In the genomic region with DNA sequence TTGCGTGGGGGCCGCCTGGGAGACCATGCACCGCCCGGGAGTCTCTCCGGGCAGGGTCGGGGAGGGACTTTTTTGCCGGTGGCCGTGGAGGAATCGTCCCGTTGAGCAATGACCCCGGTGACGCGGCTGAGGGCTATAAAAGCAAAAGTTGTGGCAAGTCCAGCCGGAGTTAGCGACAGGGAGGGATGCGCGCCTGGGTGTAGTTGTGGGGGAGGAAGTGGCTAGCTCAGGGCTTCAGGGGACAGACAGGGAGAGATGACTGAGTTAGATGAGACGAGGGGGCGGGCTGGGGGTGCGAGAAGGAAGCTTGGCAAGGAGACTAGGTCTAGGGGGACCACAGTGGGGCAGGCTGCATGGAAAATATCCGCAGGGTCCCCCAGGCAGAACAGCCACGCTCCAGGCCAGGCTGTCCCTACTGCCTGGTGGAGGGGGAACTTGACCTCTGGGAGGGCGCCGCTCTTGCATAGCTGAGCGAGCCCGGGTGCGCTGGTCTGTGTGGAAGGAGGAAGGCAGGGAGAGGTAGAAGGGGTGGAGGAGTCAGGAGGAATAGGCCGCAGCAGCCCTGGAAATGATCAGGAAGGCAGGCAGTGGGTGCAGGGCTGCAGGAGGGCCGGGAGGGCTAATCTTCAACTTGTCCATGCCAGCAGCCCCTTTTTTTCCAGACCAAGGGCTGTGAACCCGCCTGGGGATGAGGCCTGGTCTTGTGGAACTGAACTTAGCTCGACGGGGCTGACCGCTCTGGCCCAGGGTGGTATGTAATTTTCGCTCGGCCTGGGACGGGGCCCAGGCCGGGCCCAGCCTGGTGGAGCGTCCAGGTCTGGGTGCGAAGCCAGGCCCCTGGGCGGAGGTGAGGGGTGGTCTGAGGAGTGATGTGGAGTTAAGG, we compare ENCODE assay signal across 8 cellular contexts. TPM values are rescaled to one million over a fixed set of nuclear protein-coding genes. Genes with fewer than 3 reads are reported as not detected.
DNase-seq lines count a peak whose midpoint lies in the region; ATAC-seq and TF ChIP-seq lines count a peak whose summit lies in the region.

A gene (plus strand): TSS at position 166 of the 883 bp plus-strand sequence.

- DNase-seq in NCI-H187 treated with DMSO at 0.1 percent for 48 hours (lab: John Stamatoyannopoulos, UW), result peak; percentile 66
- peak; percentile 91 for DNase-seq in MCF 10A (ENCODE audit: unreplicated experiment)
- no peak for DNase-seq in NCI-H128 (lab: John Stamatoyannopoulos, UW; ENCODE audit: unreplicated experiment)

- H3K36me3 Mint-ChIP-seq in MCF 10A (ENCODE audit: insufficient read depth, unreplicated experiment), result peaks cover 60% of the 10 kb centered on the region

- H3K9ac ChIP-seq in iPS-20b (ENCODE audit: low read depth, low read length), result peak within 1 kb of the TSS; percentile 83

- H3K4me3 ChIP-seq in iPS-20b (ENCODE audit: low read length) (peak within 1 kb of the TSS; percentile 72), skin epidermis (peak within 1 kb of the TSS; percentile 55 to 79 (median 74))

- no peaks in the 10 kb centered on the region for H3K9me3 ChIP-seq in iPS-20b (ENCODE audit: insufficient read depth, low read depth, low read length)

- H3K36me3 ChIP-seq in iPS-20b (ENCODE audit: insufficient read depth, low read depth, low read length), result no peaks in the 10 kb centered on the region

- H3K27ac ChIP-seq in VCaP, result peak within 1 kb of the TSS; percentile 100
- peak within 1 kb of the TSS; percentile 50 for H3K27ac ChIP-seq in iPS-20b (ENCODE audit: low read length)
- peak within 1 kb of the TSS; percentile 98 to 100 (median 100) for H3K27ac ChIP-seq in skin epidermis

- ATAC-seq in GM18511 (IDR thresholded peaks at IDR 0.05; ENCODE audit: unreplicated experiment) (peak; percentile 17), GM18517 (IDR thresholded peaks at IDR 0.05; ENCODE audit: unreplicated experiment) (no peak)

- no peak; the same call in 1 of the 2 replicates for TF ChIP-seq CTCF in VCaP (conservative IDR thresholded peaks at IDR 0.05)
- no peak for TF ChIP-seq CTCF in MCF 10A (IDR thresholded peaks at IDR 0.05; ENCODE audit: unreplicated experiment)

- BruUV-seq in MCF 10A (replicated peaks; lab: Mats Ljungman, UMichigan), result TSS peak; percentile 28

- H3K9me3 Mint-ChIP-seq in MCF 10A (ENCODE audit: unreplicated experiment), result no peaks in the 10 kb centered on the region

- H3K4me1 Mint-ChIP-seq in MCF 10A (ENCODE audit: insufficient read depth, unreplicated experiment), result peaks cover 26% of the 10 kb centered on the region

- intact Hi-C loops in MCF 10A (cut with micrococcal nuclease), result loop anchor here (1.0 to 2.0 kb wide), 2 partner anchors 76 to 84 kb away; a partner anchor contains a TSS

- peak within 1 kb of the TSS; percentile 98 for H3K4me3 Mint-ChIP-seq in MCF 10A (ENCODE audit: unreplicated experiment)

- H3K27ac Mint-ChIP-seq in MCF 10A (ENCODE audit: low read depth, unreplicated experiment), result peak within 1 kb of the TSS; percentile 99

- peaks cover 10% of the 10 kb centered on the region for H3K27me3 Mint-ChIP-seq in MCF 10A (ENCODE audit: insufficient read depth, unreplicated experiment)

- no peaks in the 10 kb centered on the region for H3K27me3 ChIP-seq in iPS-20b (ENCODE audit: insufficient read depth, low read length)

- H3K4me1 ChIP-seq in iPS-20b (ENCODE audit: insufficient read depth, low read length), result peaks cover 41% of the 10 kb centered on the region

- CTCF ChIA-PET in MCF 10A (lab: Yijun Ruan, JAX), result interaction anchor here (0.5 to 0.9 kb wide), 3 partner anchors 41 to 76 kb away, joined by 3 to 4 read pairs (median 3); a partner anchor contains a TSS

- POLR2A ChIA-PET in MCF 10A (lab: Yijun Ruan, JAX), result interaction anchor here (0.5 to 21.4 kb wide), 22 partner anchors 4 to 468 kb away, joined by 3 to 2994 read pairs (median 9); a partner anchor contains a TSS

RNA-seq across cellular contexts. Expression of the gene that starts here (rescaled TPM):
- total RNA-seq in MCF 10A (2022), result 1,026 and 1,292 TPM in 2 replicates

Comparison
In these comparisons a context has a peak if more than half of its experiments do, and no peak if none do; other contexts are left out.
1. H3K27ac ChIP-seq: peak in every context shown above with its lines; median percentile 100 in VCaP; 100 in skin epidermis; 50 in iPS-20b.